In the genomic region with DNA sequence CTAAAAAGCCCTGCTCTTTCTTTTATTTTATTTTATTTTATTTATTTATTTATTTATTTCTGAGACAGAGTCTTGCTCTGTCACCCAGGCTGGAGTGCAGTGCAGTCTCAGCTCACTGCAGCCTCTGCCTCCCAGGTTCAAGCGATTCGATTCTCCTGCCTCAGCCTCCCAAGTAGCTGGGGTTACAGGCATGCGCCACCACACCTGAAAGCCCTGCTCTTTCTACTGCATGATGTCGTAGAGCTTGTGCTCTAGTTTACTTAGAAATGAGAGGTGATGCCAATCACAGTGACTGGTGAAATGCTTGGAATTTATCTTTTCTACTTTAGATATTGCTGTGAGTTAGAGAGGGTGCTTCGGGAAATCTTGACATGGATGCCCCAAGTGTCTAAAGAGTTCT, we compare ENCODE assay signal across 1 cellular context.
TF ChIP-seq lines count a peak whose summit lies in the region.

No MANE protein-coding gene starts in this region.

TF ChIP-seq in GM12878, 131 proteins besides CTCF, POLR2A, EP300 and RAD21:
- no peak for TF ChIP-seq NR2C2 (IDR thresholded peaks at IDR 0.05; ENCODE audit: borderline replicate concordance, control insufficient read depth, insufficient read length, low read depth)
- 0 out of 2 replicates have a peak, but pooled peaks have one; percentile 5 for TF ChIP-seq CBFB (IDR thresholded peaks at IDR 0.05; ENCODE audit: low read depth)
- TF ChIP-seq MXI1 (IDR thresholded peaks at IDR 0.05; ENCODE audit: low read depth, low read length) = no peak
- no peak for TF ChIP-seq MEF2B (IDR thresholded peaks at IDR 0.05; ENCODE audit: partially characterized antibody, poor library complexity, severe bottlenecking)
